Comparison of ENCODE assay signal across 8 cellular contexts in genomic region chrX:120560405-120560841, GRCh38.
DNase-seq lines count a peak whose midpoint lies in the region; ATAC-seq and TF ChIP-seq lines count a peak whose summit lies in the region.

No MANE protein-coding gene starts in this region.

- H3K27me3 Mint-ChIP-seq in memory B cell = no peaks in the 10 kb centered on the region

- peak overlapping the region; percentile 98 for H3K27ac Mint-ChIP-seq in memory B cell

- H3K4me3 ChIP-seq in AG10803 (ENCODE audit: low read length) = peak overlapping the region; percentile 86

- peak overlapping the region; percentile 100 for H3K4me3 Mint-ChIP-seq in memory B cell

- H3K9me3 Mint-ChIP-seq in memory B cell = no peaks in the 10 kb centered on the region

- no peak for TF ChIP-seq CTCF in AG10803 (conservative IDR thresholded peaks at IDR 0.05; ENCODE audit: low read length)

- peaks cover 2% of the 10 kb centered on the region for H3K36me3 Mint-ChIP-seq in memory B cell

- DNase-seq in AG10803 (ENCODE audit: low read depth) = peak; percentile 58
- peak; percentile 37 for DNase-seq in activated CD4-positive, CD25-positive, alpha-beta regulatory T cell treated with anti-CD3 and anti-CD28 coated beads, Interleukin-2, amount 50 U/mL, for 72 hours
- peak; percentile 49 for DNase-seq in dedifferentiated amniotic fluid mesenchymal stem cell (ENCODE audit: extremely low spot score)
- peak in 1 of 2 donors; percentile 0 for DNase-seq in memory B cell (ENCODE audit: low spot score in 2 of 2)
- peak; percentile 1 for DNase-seq in stimulated activated CD8-positive, alpha-beta memory T cell treated with anti-CD3 and anti-CD28 coated beads, Interleukin-4, amount 100 ng/mL, for 4 hours (ENCODE audit: low read depth in 2 of 2, low spot score in 1 of 2)

- H3K4me1 Mint-ChIP-seq in memory B cell = peaks cover 10% of the 10 kb centered on the region

- ATAC-seq in GM19395 (IDR thresholded peaks at IDR 0.05; ENCODE audit: unreplicated experiment) (peak; percentile 40), HG03571 (IDR thresholded peaks at IDR 0.05; ENCODE audit: unreplicated experiment) (peak; percentile 34), memory B cell (ENCODE audit: low read depth) (peak; percentile 18), GM18873 (IDR thresholded peaks at IDR 0.05; ENCODE audit: low FRiP score, unreplicated experiment) (no peak)
